Comparison of ENCODE assay signal across 12 cellular contexts in the genomic region with DNA sequence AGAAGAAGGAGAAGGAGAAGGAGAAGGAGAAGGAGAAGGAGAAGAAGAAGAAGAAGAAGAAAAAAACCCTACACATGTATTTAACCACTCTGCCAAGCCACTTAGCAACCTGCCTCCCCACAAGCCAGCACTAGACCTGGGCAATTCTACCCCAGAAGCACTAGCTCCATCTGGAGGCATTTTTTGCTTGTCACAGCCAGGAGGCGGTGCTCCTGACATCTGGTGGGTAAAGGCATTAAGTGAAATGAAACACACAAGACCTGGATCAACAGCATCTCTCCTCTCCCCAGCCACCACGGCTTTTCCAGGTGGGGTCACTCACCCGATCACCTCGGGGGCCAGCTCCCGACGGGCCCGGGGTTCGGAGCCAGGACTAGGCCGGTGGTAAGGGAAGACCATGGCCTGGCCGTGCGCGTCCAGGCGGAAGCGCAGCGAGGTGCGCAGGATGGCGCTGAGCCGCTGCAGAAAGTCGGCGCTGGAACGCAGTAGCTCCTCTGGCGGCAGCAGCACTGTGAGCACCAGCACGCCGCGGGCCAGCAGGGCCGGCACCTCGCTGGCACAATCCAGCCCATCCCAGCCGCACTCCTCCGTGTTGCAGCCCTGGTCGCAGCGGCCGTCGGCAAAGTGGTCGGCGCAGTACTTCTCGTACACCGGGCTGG. TPM values are rescaled to one million over a fixed set of nuclear protein-coding genes. Genes with fewer than 3 reads are reported as not detected.
A peak's percentile ranks its signal among the peaks of the same experiment; 100 is the strongest.
DNase-seq lines count a peak whose midpoint lies in the region; ATAC-seq and TF ChIP-seq lines count a peak whose summit lies in the region.
"Had no signal": no experiment of that assay in that cellular context is flagged by ENCODE, and none has a peak within 500 bp of the region (broad histone marks: within the 10 kb centered on the region; RNA-seq: fewer than 3 reads in every experiment).

No MANE protein-coding gene starts in this region.

- peak; percentile 48 for TF ChIP-seq CTCF in HEK293 (tag by site-specific recombination; IDR thresholded peaks at IDR 0.05)
- peak; percentile 63 for TF ChIP-seq CTCF in Panc1 (IDR thresholded peaks at IDR 0.05)
- peak; percentile 7 for TF ChIP-seq CTCF in foreskin fibroblast (IDR thresholded peaks at IDR 0.05; ENCODE audit: low read depth, low read length)

- H3K27ac ChIP-seq in HEK293 (ENCODE audit: extremely low read depth, low read depth, low read length), result no peak overlapping the region
- H3K27ac ChIP-seq in Panc1 (ENCODE audit: low read length), result no peak overlapping the region

- H3K4me1 ChIP-seq in HEK293 (ENCODE audit: control insufficient read depth, insufficient read depth, low read length) (no peaks in the 10 kb centered on the region), Panc1 (ENCODE audit: control insufficient read depth, insufficient read depth, low read length) (no peaks in the 10 kb centered on the region)

- CTCF ChIA-PET in HEK293 (lab: Yijun Ruan, JAX), result interaction anchor here (0.7 to 1.2 kb wide), 5 partner anchors 13 to 205 kb away, joined by 3 to 8 read pairs (median 3); no protein-coding TSS in a partner anchor
- CTCF ChIA-PET in Panc1 (lab: Charles Lee), result interaction anchor here (0.7 to 1.1 kb wide), 4 partner anchors 12 to 408 kb away, joined by 3 to 24 read pairs (median 5); no protein-coding TSS in a partner anchor

- ATAC-seq in Panc1 (0 out of 2 replicates have a peak, but pooled peaks have one; percentile 52), GM19328 (IDR thresholded peaks at IDR 0.05; ENCODE audit: unreplicated experiment) (no peak)

- no peaks in the 10 kb centered on the region for H3K27me3 ChIP-seq in Panc1 (ENCODE audit: control insufficient read depth, insufficient read depth, low read length)

- peaks cover 9 to 60% of the 10 kb centered on the region in 2 experiments; a peak in 2 of 3 replicates for H3K36me3 ChIP-seq in HEK293 (ENCODE audit: control insufficient read depth in 2 of 2, insufficient read depth in 1 of 2, low read length in 2 of 2)
- no peaks in the 10 kb centered on the region for H3K36me3 ChIP-seq in Panc1 (ENCODE audit: control insufficient read depth, insufficient read depth, low read length)

- in situ Hi-C loops in Panc1 (cut with HindIII; ENCODE audit: low pct_unique_long_range_greater_than_20kb, low sequenced_read_pairs), result no loop called here

- no peak overlapping the region for H3K4me3 ChIP-seq in HEK293 (ENCODE audit: low read depth, low read length)
- no peak overlapping the region for H3K4me3 ChIP-seq in Panc1 (ENCODE audit: low read depth in 2 of 2, low read length in 2 of 2)
- H3K4me3 ChIP-seq in foreskin fibroblast (ENCODE audit: low read depth in 1 of 2, low read length in 2 of 2), result no peak overlapping the region
- H3K4me3 ChIP-seq: lung had no signal

- POLR2A ChIA-PET in HEK293 (lab: Yijun Ruan, JAX) (interaction anchor here (1.8 kb wide), 1 partner anchor 245 kb away, joined by 7 read pairs; the partner anchor contains the start of gene AKAP8L), Panc1 (lab: Charles Lee) (no interaction called here)

- DNase-seq in DMS 273 treated with DMSO at 0.1 percent for 48 hours (lab: John Stamatoyannopoulos, UW) (peak; percentile 18), Panc1 (ENCODE audit: low read depth, low spot score) (no peak), foreskin fibroblast (peak in 1 of 2 donors; percentile 15), GM19240 (ENCODE audit: insufficient read length, low spot score) (no peak), epidermal melanocyte (ENCODE audit: insufficient read length, low spot score) (no peak)
- DNase-seq in NK-92 treated with Interleukin-12 subunit alpha and Interleukin-12 subunit beta, amount 100 ng/mL, for 24 hours (lab: John Stamatoyannopoulos, UW), result no peak
- DNase-seq: EL, NCI-H2107 had no signal

- H3K9me3 ChIP-seq in HEK293 (ENCODE audit: control insufficient read depth, insufficient read depth, low read depth, low read length), result no peaks in the 10 kb centered on the region
- H3K9me3 ChIP-seq in Panc1 (ENCODE audit: control insufficient read depth, insufficient read depth, low read depth, low read length), result no peaks in the 10 kb centered on the region

- intact Hi-C loops in Panc1 (cut with micrococcal nuclease; ENCODE audit: unreplicated experiment), result no loop called here

- BruUV-seq in Panc1 (replicated peaks; lab: Mats Ljungman, UMichigan), result no TSS peak

TF ChIP-seq in HEK293, 187 proteins besides CTCF, POLR2A, EP300 and RAD21:
- TF ChIP-seq ZNF610 (tag by site-specific recombination; IDR thresholded peaks at IDR 0.05; ENCODE audit: borderline replicate concordance), result no peak
- TF ChIP-seq, protein P1, sequence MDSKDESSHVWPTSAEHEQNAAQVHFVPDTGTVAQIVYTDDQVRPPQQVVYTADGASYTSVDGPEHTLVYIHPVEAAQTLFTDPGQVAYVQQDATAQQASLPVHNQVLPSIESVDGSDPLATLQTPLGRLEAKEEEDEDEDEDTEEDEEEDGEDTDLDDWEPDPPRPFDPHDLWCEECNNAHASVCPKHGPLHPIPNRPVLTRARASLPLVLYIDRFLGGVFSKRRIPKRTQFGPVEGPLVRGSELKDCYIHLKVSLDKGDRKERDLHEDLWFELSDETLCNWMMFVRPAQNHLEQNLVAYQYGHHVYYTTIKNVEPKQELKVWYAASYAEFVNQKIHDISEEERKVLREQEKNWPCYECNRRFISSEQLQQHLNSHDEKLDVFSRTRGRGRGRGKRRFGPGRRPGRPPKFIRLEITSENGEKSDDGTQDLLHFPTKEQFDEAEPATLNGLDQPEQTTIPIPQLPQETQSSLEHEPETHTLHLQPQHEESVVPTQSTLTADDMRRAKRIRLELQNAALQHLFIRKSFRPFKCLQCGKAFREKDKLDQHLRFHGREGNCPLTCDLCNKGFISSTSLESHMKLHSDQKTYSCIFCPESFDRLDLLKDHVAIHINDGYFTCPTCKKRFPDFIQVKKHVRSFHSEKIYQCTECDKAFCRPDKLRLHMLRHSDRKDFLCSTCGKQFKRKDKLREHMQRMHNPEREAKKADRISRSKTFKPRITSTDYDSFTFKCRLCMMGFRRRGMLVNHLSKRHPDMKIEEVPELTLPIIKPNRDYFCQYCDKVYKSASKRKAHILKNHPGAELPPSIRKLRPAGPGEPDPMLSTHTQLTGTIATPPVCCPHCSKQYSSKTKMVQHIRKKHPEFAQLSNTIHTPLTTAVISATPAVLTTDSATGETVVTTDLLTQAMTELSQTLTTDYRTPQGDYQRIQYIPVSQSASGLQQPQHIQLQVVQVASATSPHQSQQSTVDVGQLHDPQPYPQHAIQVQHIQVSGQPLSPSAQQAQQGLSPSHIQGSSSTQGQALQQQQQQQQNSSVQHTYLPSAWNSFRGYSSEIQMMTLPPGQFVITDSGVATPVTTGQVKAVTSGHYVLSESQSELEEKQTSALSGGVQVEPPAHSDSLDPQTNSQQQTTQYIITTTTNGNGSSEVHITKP (tag by site-specific recombination; IDR thresholded peaks at IDR 0.05), result no peak
- no peak for TF ChIP-seq KLF16 (tag by site-specific recombination; IDR thresholded peaks at IDR 0.05)
- no peak for TF ChIP-seq ZNF248 (tag by site-specific recombination; IDR thresholded peaks at IDR 0.05)
- no peak for TF ChIP-seq MZF1 (tag by site-specific recombination; IDR thresholded peaks at IDR 0.05; ENCODE audit: borderline replicate concordance)
- TF ChIP-seq ZNF514 (tag by site-specific recombination; IDR thresholded peaks at IDR 0.05), result no peak
- no peak for TF ChIP-seq GLI4 (tag by site-specific recombination; IDR thresholded peaks at IDR 0.05)
- no peak for TF ChIP-seq ZNF791 (tag by site-specific recombination; IDR thresholded peaks at IDR 0.05)
- no peak for TF ChIP-seq ZNF133 (tag by site-specific recombination; IDR thresholded peaks at IDR 0.05)
- TF ChIP-seq, protein P2, sequence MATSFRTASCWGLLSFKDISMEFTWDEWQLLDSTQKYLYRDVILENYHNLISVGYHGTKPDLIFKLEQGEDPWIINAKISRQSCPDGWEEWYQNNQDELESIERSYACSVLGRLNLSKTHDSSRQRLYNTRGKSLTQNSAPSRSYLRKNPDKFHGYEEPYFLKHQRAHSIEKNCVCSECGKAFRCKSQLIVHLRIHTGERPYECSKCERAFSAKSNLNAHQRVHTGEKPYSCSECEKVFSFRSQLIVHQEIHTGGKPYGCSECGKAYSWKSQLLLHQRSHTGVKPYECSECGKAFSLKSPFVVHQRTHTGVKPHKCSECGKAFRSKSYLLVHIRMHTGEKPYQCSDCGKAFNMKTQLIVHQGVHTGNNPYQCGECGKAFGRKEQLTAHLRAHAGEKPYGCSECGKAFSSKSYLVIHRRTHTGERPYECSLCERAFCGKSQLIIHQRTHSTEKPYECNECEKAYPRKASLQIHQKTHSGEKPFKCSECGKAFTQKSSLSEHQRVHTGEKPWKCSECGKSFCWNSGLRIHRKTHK (tag by site-specific recombination; IDR thresholded peaks at IDR 0.05), result no peak
- TF ChIP-seq ZNF837 (tag by site-specific recombination; IDR thresholded peaks at IDR 0.05), result no peak
- TF ChIP-seq ZNF155 (tag by site-specific recombination; IDR thresholded peaks at IDR 0.05), result no peak
- no peak for TF ChIP-seq ZNF768 (tag by site-specific recombination; IDR thresholded peaks at IDR 0.05)
- TF ChIP-seq PRDM1 (tag by site-specific recombination; IDR thresholded peaks at IDR 0.05), result no peak

RNA-seq across cellular contexts. Expression of gene NOTCH3, which starts 26.9 kb away (rescaled TPM):
- total RNA-seq in Panc1 (2021; ENCODE audit: unreplicated experiment), result 5.3 TPM
- 20.8 TPM for polyA plus RNA-seq in Panc1 (2012; ENCODE audit: insufficient read length)

RNA-seq across cellular contexts. Expression of gene EPHX3, which starts 58.4 kb away (rescaled TPM):
- total RNA-seq in Panc1 (2021; ENCODE audit: unreplicated experiment), result 0.31 TPM
- polyA plus RNA-seq in Panc1 (2012; ENCODE audit: insufficient read length), result 0.17 TPM
- total RNA-seq: skeletal muscle tissue had no signal

Comparison
In these comparisons a context has a peak if more than half of its experiments do, and no peak if none do; other contexts are left out.
1. CTCF ChIP-seq: peak in every context shown above with its lines; median percentile 63 in Panc1; 48 in HEK293; 7 in foreskin fibroblast.